10 cellular contexts compared by ENCODE assay signal in genomic region chr12:32252199-32253073, GRCh38.
DNase-seq lines count a peak whose midpoint lies in the region; ATAC-seq and TF ChIP-seq lines count a peak whose summit lies in the region.
"Had no signal": no experiment of that assay in that cellular context is flagged by ENCODE, and none has a peak within 500 bp of the region (broad histone marks: within the 10 kb centered on the region; RNA-seq: fewer than 3 reads in every experiment).

No MANE protein-coding gene starts in this region.

- TF ChIP-seq CTCF in RWPE1 (conservative IDR thresholded peaks at IDR 0.05; ENCODE audit: low read depth) = no peak

- ATAC-seq in GM18858 (IDR thresholded peaks at IDR 0.05; ENCODE audit: unreplicated experiment) (peak; percentile 65), GM21529 (IDR thresholded peaks at IDR 0.05; ENCODE audit: unreplicated experiment) (peak; percentile 79), HG03432 (IDR thresholded peaks at IDR 0.05; ENCODE audit: unreplicated experiment) (peak; percentile 90)

- POLR2A ChIA-PET in RWPE1 (lab: Yijun Ruan, JAX; ENCODE audit: low non-redundant PET) = no interaction called here

- CTCF ChIA-PET in RWPE1 (lab: Yijun Ruan, JAX) = interaction anchor here (0.6 kb wide), 1 partner anchor 137 kb away, joined by 4 read pairs; no protein-coding TSS in a partner anchor

- no peak overlapping the region for H3K27ac ChIP-seq in RWPE1

- DNase-seq in kidney tubule cell (ENCODE audit: low spot score) = peak; percentile 25
- DNase-seq in T-helper 1 cell = no peak
- DNase-seq in OCI-M1 (lab: John Stamatoyannopoulos, UW) = no peak
- no peak for DNase-seq in NCI-H187 treated with DMSO at 0.1 percent for 48 hours (lab: John Stamatoyannopoulos, UW)
- no peak for DNase-seq in RWPE1 (ENCODE audit: low spot score)
- DNase-seq: activated CD4-positive, alpha-beta T cell treated with anti-CD3 and anti-CD28 coated beads, Interleukin-2, amount 50 U/mL, for 1 hour; mesendoderm had no signal
